Comparison of ENCODE assay signal across 1 cellular context in the genomic region with DNA sequence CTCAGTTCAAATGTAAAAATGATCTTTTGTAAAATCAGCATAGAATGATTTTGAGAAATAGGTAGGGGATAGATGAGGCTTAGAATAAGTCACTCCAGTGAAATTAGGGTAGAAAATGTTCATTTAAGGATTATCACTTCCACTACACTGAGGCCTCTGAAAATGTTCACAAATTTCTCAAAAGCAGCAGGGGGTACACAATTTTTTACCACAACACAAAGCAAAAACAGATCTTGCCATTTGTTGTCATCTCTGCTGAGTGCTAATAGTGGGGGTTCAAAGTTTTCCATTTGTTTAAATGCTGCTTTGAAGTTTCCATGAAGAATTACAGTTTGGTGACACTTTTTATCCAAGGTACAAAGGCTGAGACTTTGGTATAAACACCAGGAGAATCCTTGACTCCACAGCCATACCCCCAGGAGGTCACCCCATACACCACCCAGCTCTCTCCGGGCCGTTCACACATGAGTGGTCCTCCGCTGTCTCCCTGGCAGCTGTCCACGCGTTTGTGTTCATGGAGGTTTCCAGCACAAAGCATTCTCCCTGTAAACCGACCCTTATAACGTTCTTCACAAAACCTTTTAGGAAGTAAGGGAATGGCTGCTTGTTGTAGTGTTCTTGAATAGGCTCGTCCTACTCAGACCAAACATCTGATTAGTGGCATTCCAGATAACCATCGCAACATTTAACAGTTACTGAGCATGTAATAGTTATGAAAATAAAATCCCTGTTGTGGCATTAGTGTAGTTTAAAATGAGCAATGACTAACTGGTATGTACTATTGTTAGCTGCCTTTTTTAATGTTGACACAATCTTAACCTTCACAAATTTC.
TF ChIP-seq lines count a peak whose summit lies in the region.

No MANE protein-coding gene starts in this region.

TF ChIP-seq in H1, 55 proteins besides CTCF, POLR2A, EP300 and RAD21:
- TF ChIP-seq, protein P1, sequence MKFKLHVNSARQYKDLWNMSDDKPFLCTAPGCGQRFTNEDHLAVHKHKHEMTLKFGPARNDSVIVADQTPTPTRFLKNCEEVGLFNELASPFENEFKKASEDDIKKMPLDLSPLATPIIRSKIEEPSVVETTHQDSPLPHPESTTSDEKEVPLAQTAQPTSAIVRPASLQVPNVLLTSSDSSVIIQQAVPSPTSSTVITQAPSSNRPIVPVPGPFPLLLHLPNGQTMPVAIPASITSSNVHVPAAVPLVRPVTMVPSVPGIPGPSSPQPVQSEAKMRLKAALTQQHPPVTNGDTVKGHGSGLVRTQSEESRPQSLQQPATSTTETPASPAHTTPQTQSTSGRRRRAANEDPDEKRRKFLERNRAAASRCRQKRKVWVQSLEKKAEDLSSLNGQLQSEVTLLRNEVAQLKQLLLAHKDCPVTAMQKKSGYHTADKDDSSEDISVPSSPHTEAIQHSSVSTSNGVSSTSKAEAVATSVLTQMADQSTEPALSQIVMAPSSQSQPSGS (IDR thresholded peaks at IDR 0.05; ENCODE audit: low read length), result peak; percentile 22; the same call in 1 of the 2 replicates
- TF ChIP-seq SIX5 (IDR thresholded peaks at IDR 0.05; ENCODE audit: low read depth, low read length), result no peak
- peak; percentile 92 for TF ChIP-seq POLR2AphosphoS5 (IDR thresholded peaks at IDR 0.05; ENCODE audit: low read depth, low read length)
